ENCODE assay signal across 10 cellular contexts in genomic region chr15:92444631-92445030, GRCh38. TPM values are rescaled to one million over a fixed set of nuclear protein-coding genes. Genes with fewer than 3 reads are reported as not detected.
"Had no signal": no experiment of that assay in that cellular context is flagged by ENCODE, and none has a peak within 500 bp of the region (broad histone marks: within the 10 kb centered on the region; RNA-seq: fewer than 3 reads in every experiment).

No MANE protein-coding gene starts in this region.

- FAIRE-seq: H54, HTR-8/SVneo had no signal

- H3K27ac ChIP-seq: GM23248 had no signal

- H3K9ac ChIP-seq: GM23248 had no signal

- DNase-seq: GM23248, GOT3, H9, HCEC 1CT, HFFc6, KBM-7 had no signal

- H2AFZ ChIP-seq: GM23248 had no signal

- H3K4me3 ChIP-seq: GM23248 had no signal

RNA-seq across cellular contexts. Expression of gene ST8SIA2, which starts 51.0 kb away (rescaled TPM):
- total RNA-seq: GM23248, HT-29 had no signal
- polyA plus RNA-seq: GM23248, IgD-negative memory B cell had no signal
